Comparison of ENCODE assay signal across 1 cellular context in the genomic region with DNA sequence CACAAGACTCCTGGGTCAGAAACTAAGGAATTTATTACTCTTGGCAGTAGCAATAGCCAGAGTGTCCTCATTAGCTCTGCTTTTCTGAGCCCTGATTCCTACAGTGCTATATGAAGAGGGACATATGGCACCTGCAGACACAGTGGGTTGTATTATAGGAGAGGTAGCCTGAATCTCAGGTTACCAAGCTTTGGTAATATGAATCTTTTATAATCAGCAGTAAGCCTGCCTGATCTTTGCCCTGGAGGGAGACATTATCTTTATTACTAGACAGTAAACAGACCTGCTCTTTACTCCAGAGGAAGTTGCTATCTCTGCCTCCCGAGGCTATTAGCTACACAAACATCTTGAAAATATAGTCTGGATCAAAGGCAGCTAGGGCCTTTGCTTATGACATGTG.
A peak's percentile ranks its signal among the peaks of the same experiment; 100 is the strongest.
TF ChIP-seq lines count a peak whose summit lies in the region.

No MANE protein-coding gene starts in this region.

TF ChIP-seq in HEK293, 187 proteins besides CTCF, POLR2A, EP300 and RAD21 (continued from another document and continues in another):
- TF ChIP-seq, protein P1, sequence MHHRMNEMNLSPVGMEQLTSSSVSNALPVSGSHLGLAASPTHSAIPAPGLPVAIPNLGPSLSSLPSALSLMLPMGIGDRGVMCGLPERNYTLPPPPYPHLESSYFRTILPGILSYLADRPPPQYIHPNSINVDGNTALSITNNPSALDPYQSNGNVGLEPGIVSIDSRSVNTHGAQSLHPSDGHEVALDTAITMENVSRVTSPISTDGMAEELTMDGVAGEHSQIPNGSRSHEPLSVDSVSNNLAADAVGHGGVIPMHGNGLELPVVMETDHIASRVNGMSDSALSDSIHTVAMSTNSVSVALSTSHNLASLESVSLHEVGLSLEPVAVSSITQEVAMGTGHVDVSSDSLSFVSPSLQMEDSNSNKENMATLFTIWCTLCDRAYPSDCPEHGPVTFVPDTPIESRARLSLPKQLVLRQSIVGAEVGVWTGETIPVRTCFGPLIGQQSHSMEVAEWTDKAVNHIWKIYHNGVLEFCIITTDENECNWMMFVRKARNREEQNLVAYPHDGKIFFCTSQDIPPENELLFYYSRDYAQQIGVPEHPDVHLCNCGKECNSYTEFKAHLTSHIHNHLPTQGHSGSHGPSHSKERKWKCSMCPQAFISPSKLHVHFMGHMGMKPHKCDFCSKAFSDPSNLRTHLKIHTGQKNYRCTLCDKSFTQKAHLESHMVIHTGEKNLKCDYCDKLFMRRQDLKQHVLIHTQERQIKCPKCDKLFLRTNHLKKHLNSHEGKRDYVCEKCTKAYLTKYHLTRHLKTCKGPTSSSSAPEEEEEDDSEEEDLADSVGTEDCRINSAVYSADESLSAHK (tag by site-specific recombination; IDR thresholded peaks at IDR 0.05), result peak; percentile 74
- TF ChIP-seq YY1 (tag by site-specific recombination; IDR thresholded peaks at IDR 0.05) (no peak), ZNF140 (tag by site-specific recombination; IDR thresholded peaks at IDR 0.05) (no peak), FEZF1 (tag by site-specific recombination; IDR thresholded peaks at IDR 0.05) (peak; percentile 83), ZNF266 (tag by site-specific recombination; IDR thresholded peaks at IDR 0.05; ENCODE audit: low read depth) (no peak), ZNF10 (tag by site-specific recombination; IDR thresholded peaks at IDR 0.05) (no peak), KLF7 (tag by site-specific recombination; IDR thresholded peaks at IDR 0.05; ENCODE audit: borderline replicate concordance) (no peak), ZNF596 (tag by site-specific recombination; IDR thresholded peaks at IDR 0.05) (no peak), ZNF677 (tag by site-specific recombination; IDR thresholded peaks at IDR 0.05) (no peak), SALL2 (tag by site-specific recombination; IDR thresholded peaks at IDR 0.05; ENCODE audit: borderline replicate concordance) (no peak), ZNF701 (tag by site-specific recombination; IDR thresholded peaks at IDR 0.05) (no peak), ZNF223 (tag by site-specific recombination; IDR thresholded peaks at IDR 0.05) (no peak), ZNF292 (tag by site-specific recombination; IDR thresholded peaks at IDR 0.05; ENCODE audit: borderline replicate concordance, low read depth) (no peak), ZNF473 (tag by site-specific recombination; IDR thresholded peaks at IDR 0.05) (no peak), WT1 (tag by site-specific recombination; IDR thresholded peaks at IDR 0.05) (peak; percentile 84), MYNN (tag by site-specific recombination; IDR thresholded peaks at IDR 0.05; ENCODE audit: borderline replicate concordance) (no peak), ZNF510 (tag by site-specific recombination; IDR thresholded peaks at IDR 0.05; ENCODE audit: insufficient replicate concordance) (peak; percentile 18), ZNF585B (tag by site-specific recombination; IDR thresholded peaks at IDR 0.05) (no peak), SCRT2 (tag by site-specific recombination; IDR thresholded peaks at IDR 0.05) (no peak), ZNF707 (tag by site-specific recombination; IDR thresholded peaks at IDR 0.05) (no peak), ZNF174 (tag by site-specific recombination; IDR thresholded peaks at IDR 0.05) (no peak), ZNF214 (tag by site-specific recombination; IDR thresholded peaks at IDR 0.05; ENCODE audit: borderline replicate concordance) (no peak), ZNF133 (tag by site-specific recombination; IDR thresholded peaks at IDR 0.05) (no peak), ZFP3 (tag by site-specific recombination; IDR thresholded peaks at IDR 0.05; ENCODE audit: low read depth) (no peak), ZNF776 (tag by site-specific recombination; IDR thresholded peaks at IDR 0.05; ENCODE audit: borderline replicate concordance) (no peak), ZNF654 (tag by site-specific recombination; IDR thresholded peaks at IDR 0.05; ENCODE audit: low read depth) (no peak), ZNF768 (tag by site-specific recombination; IDR thresholded peaks at IDR 0.05) (no peak)
- TF ChIP-seq, protein P2, sequence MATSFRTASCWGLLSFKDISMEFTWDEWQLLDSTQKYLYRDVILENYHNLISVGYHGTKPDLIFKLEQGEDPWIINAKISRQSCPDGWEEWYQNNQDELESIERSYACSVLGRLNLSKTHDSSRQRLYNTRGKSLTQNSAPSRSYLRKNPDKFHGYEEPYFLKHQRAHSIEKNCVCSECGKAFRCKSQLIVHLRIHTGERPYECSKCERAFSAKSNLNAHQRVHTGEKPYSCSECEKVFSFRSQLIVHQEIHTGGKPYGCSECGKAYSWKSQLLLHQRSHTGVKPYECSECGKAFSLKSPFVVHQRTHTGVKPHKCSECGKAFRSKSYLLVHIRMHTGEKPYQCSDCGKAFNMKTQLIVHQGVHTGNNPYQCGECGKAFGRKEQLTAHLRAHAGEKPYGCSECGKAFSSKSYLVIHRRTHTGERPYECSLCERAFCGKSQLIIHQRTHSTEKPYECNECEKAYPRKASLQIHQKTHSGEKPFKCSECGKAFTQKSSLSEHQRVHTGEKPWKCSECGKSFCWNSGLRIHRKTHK (tag by site-specific recombination; IDR thresholded peaks at IDR 0.05), result no peak
- TF ChIP-seq, protein P3, sequence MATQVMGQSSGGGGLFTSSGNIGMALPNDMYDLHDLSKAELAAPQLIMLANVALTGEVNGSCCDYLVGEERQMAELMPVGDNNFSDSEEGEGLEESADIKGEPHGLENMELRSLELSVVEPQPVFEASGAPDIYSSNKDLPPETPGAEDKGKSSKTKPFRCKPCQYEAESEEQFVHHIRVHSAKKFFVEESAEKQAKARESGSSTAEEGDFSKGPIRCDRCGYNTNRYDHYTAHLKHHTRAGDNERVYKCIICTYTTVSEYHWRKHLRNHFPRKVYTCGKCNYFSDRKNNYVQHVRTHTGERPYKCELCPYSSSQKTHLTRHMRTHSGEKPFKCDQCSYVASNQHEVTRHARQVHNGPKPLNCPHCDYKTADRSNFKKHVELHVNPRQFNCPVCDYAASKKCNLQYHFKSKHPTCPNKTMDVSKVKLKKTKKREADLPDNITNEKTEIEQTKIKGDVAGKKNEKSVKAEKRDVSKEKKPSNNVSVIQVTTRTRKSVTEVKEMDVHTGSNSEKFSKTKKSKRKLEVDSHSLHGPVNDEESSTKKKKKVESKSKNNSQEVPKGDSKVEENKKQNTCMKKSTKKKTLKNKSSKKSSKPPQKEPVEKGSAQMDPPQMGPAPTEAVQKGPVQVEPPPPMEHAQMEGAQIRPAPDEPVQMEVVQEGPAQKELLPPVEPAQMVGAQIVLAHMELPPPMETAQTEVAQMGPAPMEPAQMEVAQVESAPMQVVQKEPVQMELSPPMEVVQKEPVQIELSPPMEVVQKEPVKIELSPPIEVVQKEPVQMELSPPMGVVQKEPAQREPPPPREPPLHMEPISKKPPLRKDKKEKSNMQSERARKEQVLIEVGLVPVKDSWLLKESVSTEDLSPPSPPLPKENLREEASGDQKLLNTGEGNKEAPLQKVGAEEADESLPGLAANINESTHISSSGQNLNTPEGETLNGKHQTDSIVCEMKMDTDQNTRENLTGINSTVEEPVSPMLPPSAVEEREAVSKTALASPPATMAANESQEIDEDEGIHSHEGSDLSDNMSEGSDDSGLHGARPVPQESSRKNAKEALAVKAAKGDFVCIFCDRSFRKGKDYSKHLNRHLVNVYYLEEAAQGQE (tag by site-specific recombination; IDR thresholded peaks at IDR 0.05), result no peak
- TF ChIP-seq, protein P4, sequence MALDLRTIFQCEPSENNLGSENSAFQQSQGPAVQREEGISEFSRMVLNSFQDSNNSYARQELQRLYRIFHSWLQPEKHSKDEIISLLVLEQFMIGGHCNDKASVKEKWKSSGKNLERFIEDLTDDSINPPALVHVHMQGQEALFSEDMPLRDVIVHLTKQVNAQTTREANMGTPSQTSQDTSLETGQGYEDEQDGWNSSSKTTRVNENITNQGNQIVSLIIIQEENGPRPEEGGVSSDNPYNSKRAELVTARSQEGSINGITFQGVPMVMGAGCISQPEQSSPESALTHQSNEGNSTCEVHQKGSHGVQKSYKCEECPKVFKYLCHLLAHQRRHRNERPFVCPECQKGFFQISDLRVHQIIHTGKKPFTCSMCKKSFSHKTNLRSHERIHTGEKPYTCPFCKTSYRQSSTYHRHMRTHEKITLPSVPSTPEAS (tag by site-specific recombination; IDR thresholded peaks at IDR 0.05), result no peak
- TF ChIP-seq, protein P5, sequence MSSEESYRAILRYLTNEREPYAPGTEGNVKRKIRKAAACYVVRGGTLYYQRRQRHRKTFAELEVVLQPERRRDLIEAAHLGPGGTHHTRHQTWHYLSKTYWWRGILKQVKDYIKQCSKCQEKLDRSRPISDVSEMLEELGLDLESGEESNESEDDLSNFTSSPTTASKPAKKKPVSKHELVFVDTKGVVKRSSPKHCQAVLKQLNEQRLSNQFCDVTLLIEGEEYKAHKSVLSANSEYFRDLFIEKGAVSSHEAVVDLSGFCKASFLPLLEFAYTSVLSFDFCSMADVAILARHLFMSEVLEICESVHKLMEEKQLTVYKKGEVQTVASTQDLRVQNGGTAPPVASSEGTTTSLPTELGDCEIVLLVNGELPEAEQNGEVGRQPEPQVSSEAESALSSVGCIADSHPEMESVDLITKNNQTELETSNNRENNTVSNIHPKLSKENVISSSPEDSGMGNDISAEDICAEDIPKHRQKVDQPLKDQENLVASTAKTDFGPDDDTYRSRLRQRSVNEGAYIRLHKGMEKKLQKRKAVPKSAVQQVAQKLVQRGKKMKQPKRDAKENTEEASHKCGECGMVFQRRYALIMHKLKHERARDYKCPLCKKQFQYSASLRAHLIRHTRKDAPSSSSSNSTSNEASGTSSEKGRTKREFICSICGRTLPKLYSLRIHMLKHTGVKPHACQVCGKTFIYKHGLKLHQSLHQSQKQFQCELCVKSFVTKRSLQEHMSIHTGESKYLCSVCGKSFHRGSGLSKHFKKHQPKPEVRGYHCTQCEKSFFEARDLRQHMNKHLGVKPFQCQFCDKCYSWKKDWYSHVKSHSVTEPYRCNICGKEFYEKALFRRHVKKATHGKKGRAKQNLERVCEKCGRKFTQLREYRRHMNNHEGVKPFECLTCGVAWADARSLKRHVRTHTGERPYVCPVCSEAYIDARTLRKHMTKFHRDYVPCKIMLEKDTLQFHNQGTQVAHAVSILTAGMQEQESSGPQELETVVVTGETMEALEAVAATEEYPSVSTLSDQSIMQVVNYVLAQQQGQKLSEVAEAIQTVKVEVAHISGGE (tag by site-specific recombination; conservative IDR thresholded peaks at IDR 0.05; ENCODE audit: low read depth), result no peak
- TF ChIP-seq, protein P6, sequence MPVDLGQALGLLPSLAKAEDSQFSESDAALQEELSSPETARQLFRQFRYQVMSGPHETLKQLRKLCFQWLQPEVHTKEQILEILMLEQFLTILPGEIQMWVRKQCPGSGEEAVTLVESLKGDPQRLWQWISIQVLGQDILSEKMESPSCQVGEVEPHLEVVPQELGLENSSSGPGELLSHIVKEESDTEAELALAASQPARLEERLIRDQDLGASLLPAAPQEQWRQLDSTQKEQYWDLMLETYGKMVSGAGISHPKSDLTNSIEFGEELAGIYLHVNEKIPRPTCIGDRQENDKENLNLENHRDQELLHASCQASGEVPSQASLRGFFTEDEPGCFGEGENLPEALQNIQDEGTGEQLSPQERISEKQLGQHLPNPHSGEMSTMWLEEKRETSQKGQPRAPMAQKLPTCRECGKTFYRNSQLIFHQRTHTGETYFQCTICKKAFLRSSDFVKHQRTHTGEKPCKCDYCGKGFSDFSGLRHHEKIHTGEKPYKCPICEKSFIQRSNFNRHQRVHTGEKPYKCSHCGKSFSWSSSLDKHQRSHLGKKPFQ (tag by site-specific recombination; IDR thresholded peaks at IDR 0.05), result 0 out of 2 replicates have a peak, but pooled peaks have one; percentile 42
- TF ChIP-seq, protein P7, sequence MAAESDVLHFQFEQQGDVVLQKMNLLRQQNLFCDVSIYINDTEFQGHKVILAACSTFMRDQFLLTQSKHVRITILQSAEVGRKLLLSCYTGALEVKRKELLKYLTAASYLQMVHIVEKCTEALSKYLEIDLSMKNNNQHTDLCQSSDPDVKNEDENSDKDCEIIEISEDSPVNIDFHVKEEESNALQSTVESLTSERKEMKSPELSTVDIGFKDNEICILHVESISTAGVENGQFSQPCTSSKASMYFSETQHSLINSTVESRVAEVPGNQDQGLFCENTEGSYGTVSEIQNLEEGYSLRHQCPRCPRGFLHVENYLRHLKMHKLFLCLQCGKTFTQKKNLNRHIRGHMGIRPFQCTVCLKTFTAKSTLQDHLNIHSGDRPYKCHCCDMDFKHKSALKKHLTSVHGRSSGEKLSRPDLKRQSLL (tag by site-specific recombination; IDR thresholded peaks at IDR 0.05), result no peak
- TF ChIP-seq, protein P8, sequence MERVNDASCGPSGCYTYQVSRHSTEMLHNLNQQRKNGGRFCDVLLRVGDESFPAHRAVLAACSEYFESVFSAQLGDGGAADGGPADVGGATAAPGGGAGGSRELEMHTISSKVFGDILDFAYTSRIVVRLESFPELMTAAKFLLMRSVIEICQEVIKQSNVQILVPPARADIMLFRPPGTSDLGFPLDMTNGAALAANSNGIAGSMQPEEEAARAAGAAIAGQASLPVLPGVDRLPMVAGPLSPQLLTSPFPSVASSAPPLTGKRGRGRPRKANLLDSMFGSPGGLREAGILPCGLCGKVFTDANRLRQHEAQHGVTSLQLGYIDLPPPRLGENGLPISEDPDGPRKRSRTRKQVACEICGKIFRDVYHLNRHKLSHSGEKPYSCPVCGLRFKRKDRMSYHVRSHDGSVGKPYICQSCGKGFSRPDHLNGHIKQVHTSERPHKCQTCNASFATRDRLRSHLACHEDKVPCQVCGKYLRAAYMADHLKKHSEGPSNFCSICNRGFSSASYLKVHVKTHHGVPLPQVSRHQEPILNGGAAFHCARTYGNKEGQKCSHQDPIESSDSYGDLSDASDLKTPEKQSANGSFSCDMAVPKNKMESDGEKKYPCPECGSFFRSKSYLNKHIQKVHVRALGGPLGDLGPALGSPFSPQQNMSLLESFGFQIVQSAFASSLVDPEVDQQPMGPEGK (tag by site-specific recombination; IDR thresholded peaks at IDR 0.05), result no peak
- TF ChIP-seq, protein P9, sequence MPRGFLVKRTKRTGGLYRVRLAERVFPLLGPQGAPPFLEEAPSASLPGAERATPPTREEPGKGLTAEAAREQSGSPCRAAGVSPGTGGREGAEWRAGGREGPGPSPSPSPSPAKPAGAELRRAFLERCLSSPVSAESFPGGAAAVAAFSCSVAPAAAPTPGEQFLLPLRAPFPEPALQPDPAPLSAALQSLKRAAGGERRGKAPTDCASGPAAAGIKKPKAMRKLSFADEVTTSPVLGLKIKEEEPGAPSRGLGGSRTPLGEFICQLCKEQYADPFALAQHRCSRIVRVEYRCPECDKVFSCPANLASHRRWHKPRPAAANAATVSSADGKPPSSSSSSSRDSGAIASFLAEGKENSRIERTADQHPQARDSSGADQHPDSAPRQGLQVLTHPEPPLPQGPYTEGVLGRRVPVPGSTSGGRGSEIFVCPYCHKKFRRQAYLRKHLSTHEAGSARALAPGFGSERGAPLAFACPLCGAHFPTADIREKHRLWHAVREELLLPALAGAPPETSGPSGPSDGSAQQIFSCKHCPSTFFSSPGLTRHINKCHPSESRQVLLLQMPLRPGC (tag by site-specific recombination; IDR thresholded peaks at IDR 0.05), result no peak
